ENCODE assay signal across 39 cellular contexts in genomic region chr12:4991801-4992200, GRCh38. TPM values are rescaled to one million over a fixed set of nuclear protein-coding genes. Genes with fewer than 3 reads are reported as not detected.
"Had no signal": no experiment of that assay in that cellular context is flagged by ENCODE, and none has a peak within 500 bp of the region (broad histone marks: within the 10 kb centered on the region; RNA-seq: fewer than 3 reads in every experiment).

No MANE protein-coding gene starts in this region.

- H3K4me1 ChIP-seq: adrenal gland, body of pancreas, breast epithelium had no signal

- H3K4me1 Mint-ChIP-seq: activated B cell treated with CpG ODN at 0.5 μM for 24 hours; activated CD4-positive, alpha-beta T cell treated with anti-CD3 and anti-CD28 coated beads, Interleukin-2, amount 10 ng/mL, durations not matched to agents 24 days and 14 days; activated naive CD8-positive, alpha-beta T cell treated with anti-CD3 and anti-CD28 coated beads for 36 hours; activated T-helper 17 cell treated with anti-CD3 and anti-CD28 coated beads, Interleukin-2, amount 50 U/mL, for 72 hours; central memory CD8-positive, alpha-beta T cell had no signal

- FAIRE-seq: astrocyte, TTC549 had no signal

- H3K27me3 ChIP-seq: breast epithelium had no signal

- H3K4me3 ChIP-seq: adrenal gland, body of pancreas, breast epithelium had no signal

- H3K9me3 Mint-ChIP-seq: activated B cell treated with CpG ODN at 0.5 μM for 24 hours; activated CD4-positive, alpha-beta memory T cell treated with anti-CD3 and anti-CD28 coated beads for 36 hours; activated CD4-positive, alpha-beta T cell treated with anti-CD3 and anti-CD28 coated beads, Interleukin-2, amount 10 ng/mL, durations not matched to agents 24 days and 14 days; activated CD8-positive, alpha-beta T cell treated with anti-CD3 and anti-CD28 coated beads for 36 hours; activated naive CD4-positive, alpha-beta T cell treated with anti-CD3 and anti-CD28 coated beads for 36 hours; activated naive CD4-positive, alpha-beta T cell treated with anti-CD3 and anti-CD28 coated beads, Interleukin-2, amount 50 U/mL, for 72 hours; activated naive CD8-positive, alpha-beta T cell treated with anti-CD3 and anti-CD28 coated beads for 36 hours; activated T-cell treated with anti-CD3 and anti-CD28 coated beads, Interleukin-2, amount 50 U/mL, for 4 hours; activated T-cell treated with anti-CD3 and anti-CD28 coated beads, Interleukin-2, amount 50 U/mL, for 72 hours; activated T-helper 1 cell treated with anti-CD3 and anti-CD28 coated beads, Interleukin-12 subunit alpha, Interleukin-12 subunit beta, Interleukin-2, Interleukin-4 antibody, amounts not matched to agents 30 ng/mL and 10 ng/mL and 1 ng/mL, durations not matched to agents 14 hours and 24 hours and 36 hours; activated T-helper 17 cell treated with anti-CD3 and anti-CD28 coated beads, Interleukin-2, amount 50 U/mL, for 72 hours; central memory CD8-positive, alpha-beta T cell; T-helper 1 cell treated with Interleukin-12 subunit alpha and Interleukin-12 subunit beta and Interleukin-4 antibody, amounts not matched to agents 30 μg/mL and 1 μg/mL, for 36 hours; T-helper 2 cell treated with Interferon-gamma antibody and Interleukin-4, amounts not matched to agents 5 μg/mL and 100 μg/mL, for 36 hours had no signal

- H3K36me3 ChIP-seq: adrenal gland, brain microvascular endothelial cell, breast epithelium had no signal

- H3K9me3 ChIP-seq: adrenal gland, body of pancreas, breast epithelium had no signal

- H3K27ac ChIP-seq: adrenal gland, body of pancreas, brain microvascular endothelial cell, breast epithelium, VCaP had no signal

- DNase-seq: activated B cell treated with CpG ODN at 0.5 μM for 24 hours; activated CD4-positive, alpha-beta memory T cell treated with anti-CD3 and anti-CD28 coated beads for 36 hours; activated CD4-positive, alpha-beta T cell treated with anti-CD3 and anti-CD28 coated beads for 4 hours; activated CD4-positive, alpha-beta T cell treated with anti-CD3 and anti-CD28 coated beads, Interleukin-2, amount 10 ng/mL, durations not matched to agents 24 days and 14 days; activated CD4-positive, alpha-beta T cell treated with anti-CD3 and anti-CD28 coated beads, Interleukin-2, amount 50 U/mL, for 1 hour; activated CD4-positive, alpha-beta T cell treated with anti-CD3 and anti-CD28 coated beads, Interleukin-2, amount 50 U/mL, for 4 hours; activated CD4-positive, CD25-positive, alpha-beta regulatory T cell treated with anti-CD3 and anti-CD28 coated beads, Interleukin-2, amount 50 U/mL, for 72 hours; activated CD8-positive, alpha-beta memory T cell treated with anti-CD3 and anti-CD28 coated beads, Interleukin-2, amount 50 U/mL, for 4 hours; activated CD8-positive, alpha-beta T cell treated with anti-CD3 and anti-CD28 coated beads for 36 hours; activated effector memory CD4-positive, alpha-beta T cell treated with anti-CD3 and anti-CD28 coated beads, Interleukin-2, amount 50 U/mL, for 16 hours; activated gamma-delta T cell treated with Interleukin-2 at 50 U/mL for 16 hours; activated naive CD4-positive, alpha-beta T cell; activated naive CD4-positive, alpha-beta T cell treated with anti-CD3 and anti-CD28 coated beads for 36 hours; activated naive CD4-positive, alpha-beta T cell treated with anti-CD3 and anti-CD28 coated beads, Interleukin-2, amount 50 U/mL, for 16 hours; activated naive CD8-positive, alpha-beta T cell treated with anti-CD3 and anti-CD28 coated beads for 36 hours; activated T-cell treated with anti-CD3 and anti-CD28 coated beads for 4 hours; activated T-cell treated with anti-CD3 and anti-CD28 coated beads, Interleukin-2, amount 50 U/mL, for 1 hour; activated T-cell treated with anti-CD3 and anti-CD28 coated beads, Interleukin-2, amount 50 U/mL, for 4 hours; activated T-cell treated with anti-CD3 and anti-CD28 coated beads, Interleukin-2, amount 50 U/mL, for 72 hours; adrenal gland; amniotic stem cell; aorta; body of pancreas; brain microvascular endothelial cell; cerebellar nuclear complex; T-helper 1 cell; T-helper 2 cell; T-helper 9 cell had no signal

- H3K27ac Mint-ChIP-seq: activated B cell treated with CpG ODN at 0.5 μM for 24 hours; activated CD4-positive, alpha-beta memory T cell treated with anti-CD3 and anti-CD28 coated beads for 36 hours; activated CD4-positive, alpha-beta T cell treated with anti-CD3 and anti-CD28 coated beads, Interleukin-2, amount 10 ng/mL, durations not matched to agents 24 days and 14 days; activated CD8-positive, alpha-beta T cell treated with anti-CD3 and anti-CD28 coated beads for 36 hours; activated naive CD4-positive, alpha-beta T cell treated with anti-CD3 and anti-CD28 coated beads for 36 hours; activated naive CD4-positive, alpha-beta T cell treated with anti-CD3 and anti-CD28 coated beads, Interleukin-2, amount 50 U/mL, for 72 hours; activated naive CD8-positive, alpha-beta T cell treated with anti-CD3 and anti-CD28 coated beads for 36 hours; activated T-cell treated with anti-CD3 and anti-CD28 coated beads, Interleukin-2, amount 50 U/mL, for 72 hours; activated T-helper 1 cell treated with anti-CD3 and anti-CD28 coated beads, Interleukin-12 subunit alpha, Interleukin-12 subunit beta, Interleukin-2, Interleukin-4 antibody, amounts not matched to agents 30 ng/mL and 10 ng/mL and 1 ng/mL, durations not matched to agents 14 hours and 24 hours and 36 hours; activated T-helper 17 cell treated with anti-CD3 and anti-CD28 coated beads, Interleukin-2, amount 50 U/mL, for 72 hours; T-helper 1 cell treated with Interleukin-12 subunit alpha and Interleukin-12 subunit beta and Interleukin-4 antibody, amounts not matched to agents 30 μg/mL and 1 μg/mL, for 36 hours; T-helper 2 cell treated with Interferon-gamma antibody and Interleukin-4, amounts not matched to agents 5 μg/mL and 100 μg/mL, for 36 hours had no signal

- ATAC-seq: activated CD8-positive, alpha-beta T cell treated with anti-CD3 and anti-CD28 coated beads for 36 hours; activated naive CD4-positive, alpha-beta T cell treated with anti-CD3 and anti-CD28 coated beads, Interleukin-2, amount 50 U/mL, for 72 hours; activated T-cell treated with anti-CD3 and anti-CD28 coated beads, Interleukin-2, amount 50 U/mL, for 4 hours; activated T-cell treated with anti-CD3 and anti-CD28 coated beads, Interleukin-2, amount 50 U/mL, for 72 hours; activated T-helper 17 cell treated with anti-CD3 and anti-CD28 coated beads, Interleukin-2, amount 50 U/mL, for 72 hours; body of pancreas had no signal

- H3K4me3 Mint-ChIP-seq: activated B cell treated with CpG ODN at 0.5 μM for 24 hours; activated CD4-positive, alpha-beta memory T cell treated with anti-CD3 and anti-CD28 coated beads for 36 hours; activated CD4-positive, alpha-beta T cell treated with anti-CD3 and anti-CD28 coated beads, Interleukin-2, amount 10 ng/mL, durations not matched to agents 24 days and 14 days; activated CD8-positive, alpha-beta T cell treated with anti-CD3 and anti-CD28 coated beads for 36 hours; activated naive CD4-positive, alpha-beta T cell treated with anti-CD3 and anti-CD28 coated beads for 36 hours; activated naive CD8-positive, alpha-beta T cell treated with anti-CD3 and anti-CD28 coated beads for 36 hours; activated T-cell treated with anti-CD3 and anti-CD28 coated beads, Interleukin-2, amount 50 U/mL, for 4 hours; activated T-cell treated with anti-CD3 and anti-CD28 coated beads, Interleukin-2, amount 50 U/mL, for 72 hours; activated T-helper 1 cell treated with anti-CD3 and anti-CD28 coated beads, Interleukin-12 subunit alpha, Interleukin-12 subunit beta, Interleukin-2, Interleukin-4 antibody, amounts not matched to agents 30 ng/mL and 10 ng/mL and 1 ng/mL, durations not matched to agents 14 hours and 24 hours and 36 hours; activated T-helper 17 cell treated with anti-CD3 and anti-CD28 coated beads, Interleukin-2, amount 50 U/mL, for 72 hours; central memory CD8-positive, alpha-beta T cell; T-helper 1 cell treated with Interleukin-12 subunit alpha and Interleukin-12 subunit beta and Interleukin-4 antibody, amounts not matched to agents 30 μg/mL and 1 μg/mL, for 36 hours; T-helper 2 cell treated with Interferon-gamma antibody and Interleukin-4, amounts not matched to agents 5 μg/mL and 100 μg/mL, for 36 hours had no signal

- H3K36me3 Mint-ChIP-seq: activated CD4-positive, alpha-beta memory T cell treated with anti-CD3 and anti-CD28 coated beads for 36 hours; activated naive CD4-positive, alpha-beta T cell treated with anti-CD3 and anti-CD28 coated beads, Interleukin-2, amount 50 U/mL, for 72 hours; activated naive CD8-positive, alpha-beta T cell treated with anti-CD3 and anti-CD28 coated beads for 36 hours had no signal

RNA-seq across cellular contexts. Expression of gene KCNA5, which starts 51.9 kb away (rescaled TPM):
- total RNA-seq: activated CD4-positive, alpha-beta memory T cell treated with anti-CD3 and anti-CD28 coated beads for 36 hours; activated CD4-positive, alpha-beta T cell treated with anti-CD3 and anti-CD28 coated beads, Interleukin-2, amount 10 ng/mL, durations not matched to agents 24 days and 14 days; activated CD8-positive, alpha-beta memory T cell treated with anti-CD3 and anti-CD28 coated beads for 36 hours; activated CD8-positive, alpha-beta T cell treated with anti-CD3 and anti-CD28 coated beads for 36 hours; activated naive CD4-positive, alpha-beta T cell treated with anti-CD3 and anti-CD28 coated beads for 36 hours; activated naive CD4-positive, alpha-beta T cell treated with anti-CD3 and anti-CD28 coated beads, Interleukin-2, amount 50 U/mL, for 72 hours; activated naive CD8-positive, alpha-beta T cell treated with anti-CD3 and anti-CD28 coated beads for 36 hours; activated T-cell treated with anti-CD3 and anti-CD28 coated beads, Interleukin-2, amount 50 U/mL, for 4 hours; activated T-cell treated with anti-CD3 and anti-CD28 coated beads, Interleukin-2, amount 50 U/mL, for 72 hours; activated T-helper 1 cell treated with anti-CD3 and anti-CD28 coated beads, Interleukin-12 subunit alpha, Interleukin-12 subunit beta, Interleukin-2, Interleukin-4 antibody, amounts not matched to agents 30 ng/mL and 10 ng/mL and 1 ng/mL, durations not matched to agents 14 hours and 24 hours and 36 hours; activated T-helper 17 cell treated with anti-CD3 and anti-CD28 coated beads, Interleukin-2, amount 50 U/mL, for 72 hours; astrocyte had no signal
